Comparison of ENCODE assay signal across 19 cellular contexts in genomic region chr11:34165786-34166557, GRCh38.
DNase-seq lines count a peak whose midpoint lies in the region; FAIRE-seq and TF ChIP-seq lines count a peak whose summit lies in the region.
"Had no signal": no experiment of that assay in that cellular context is flagged by ENCODE, and none has a peak within 500 bp of the region (broad histone marks: within the 10 kb centered on the region; RNA-seq: fewer than 3 reads in every experiment).

No MANE protein-coding gene starts in this region.

- intact Hi-C loops in kidney (cut with DNase I), result no loop called here

- DNase-seq in HT1080 (ENCODE audit: low read depth) (peak; percentile 23), astrocyte of the cerebellum (ENCODE audit: low read depth) (no peak), kidney (peak; percentile 44), T-helper 9 cell (no peak), NCI-H2107 treated with DMSO at 0.1 percent for 48 hours (lab: John Stamatoyannopoulos, UW; ENCODE audit: unreplicated experiment) (no peak), NCI-H2227 (lab: John Stamatoyannopoulos, UW; ENCODE audit: unreplicated experiment) (no peak)
- no peak for DNase-seq in central memory CD4-positive, alpha-beta T cell
- DNase-seq: activated gamma-delta T cell treated with Interleukin-2 at 50 U/mL for 16 hours; CD4-positive, alpha-beta T cell; GDM1; MM.1S; NCI-H345; sigmoid colon; stimulated activated naive CD8-positive, alpha-beta T cell treated with anti-CD3 and anti-CD28 coated beads, Interleukin-15, amount 100 ng/mL, for 72 hours had no signal

- peaks cover 14 to 24% of the 10 kb centered on the region in 2 donors for H3K36me3 ChIP-seq in kidney (ENCODE audit: control insufficient read depth in 1 of 2, insufficient read depth in 2 of 2, low read length in 2 of 2)
- H3K36me3 ChIP-seq: HAP-1 had no signal

- no peaks in the 10 kb centered on the region for H3K9me3 ChIP-seq in kidney (ENCODE audit: control insufficient read depth in 1 of 2, low read length in 2 of 2)
- H3K9me3 ChIP-seq: HAP-1, sigmoid colon had no signal

- TF ChIP-seq CTCF in C4-2B (conservative IDR thresholded peaks at IDR 0.05) (no peak), astrocyte of the cerebellum (IDR thresholded peaks at IDR 0.05; ENCODE audit: low read depth, low read length, missing control alignments) (peak; percentile 7), kidney (IDR thresholded peaks at IDR 0.05; ENCODE audit: borderline replicate concordance, extremely low read depth, insufficient read depth) (no peak)

- H3K4me3 ChIP-seq in astrocyte of the cerebellum (ENCODE audit: low read depth, low read length) (no peak overlapping the region), kidney (ENCODE audit: low read length in 2 of 2) (no peak overlapping the region)
- H3K4me3 ChIP-seq: HAP-1, lung, sigmoid colon had no signal

- H3K9ac ChIP-seq in kidney (ENCODE audit: low read length in 2 of 2), result no peak overlapping the region

- FAIRE-seq in kidney (lab: Jason Lieb, UNC), result no peak
- FAIRE-seq: TTC549 had no signal

- H3K27ac ChIP-seq in C4-2B, result peak overlapping the region; percentile 89; the same call in 1 of the 2 replicates
- H3K27ac ChIP-seq in kidney (ENCODE audit: low read depth in 2 of 2, low read length in 2 of 2), result no peak overlapping the region
- H3K27ac ChIP-seq: HL-60, sigmoid colon had no signal

- in situ Hi-C loops in astrocyte of the cerebellum (cut with HindIII; ENCODE audit: low sequenced_read_pairs), result loop anchor here (10.0 kb wide), 1 partner anchor 79 kb away; no protein-coding TSS in a partner anchor

- no peaks in the 10 kb centered on the region for H3K4me1 ChIP-seq in kidney (ENCODE audit: control insufficient read depth in 1 of 2, insufficient read depth in 1 of 2, low read depth in 1 of 2, low read length in 2 of 2)
- H3K4me1 ChIP-seq: HAP-1, sigmoid colon had no signal

Comparison
In these comparisons a context has a peak if more than half of its experiments do, and no peak if none do; other contexts are left out.
1. DNase-seq: peak in HT1080 (single experiment) and kidney (single experiment); none in astrocyte of the cerebellum (single experiment), T-helper 9 cell (single experiment), NCI-H2107 treated with DMSO at 0.1 percent for 48 hours (single experiment), central memory CD4-positive, alpha-beta T cell (single experiment) and NCI-H2227 (single experiment).